7 cellular contexts compared by ENCODE assay signal in the genomic region with DNA sequence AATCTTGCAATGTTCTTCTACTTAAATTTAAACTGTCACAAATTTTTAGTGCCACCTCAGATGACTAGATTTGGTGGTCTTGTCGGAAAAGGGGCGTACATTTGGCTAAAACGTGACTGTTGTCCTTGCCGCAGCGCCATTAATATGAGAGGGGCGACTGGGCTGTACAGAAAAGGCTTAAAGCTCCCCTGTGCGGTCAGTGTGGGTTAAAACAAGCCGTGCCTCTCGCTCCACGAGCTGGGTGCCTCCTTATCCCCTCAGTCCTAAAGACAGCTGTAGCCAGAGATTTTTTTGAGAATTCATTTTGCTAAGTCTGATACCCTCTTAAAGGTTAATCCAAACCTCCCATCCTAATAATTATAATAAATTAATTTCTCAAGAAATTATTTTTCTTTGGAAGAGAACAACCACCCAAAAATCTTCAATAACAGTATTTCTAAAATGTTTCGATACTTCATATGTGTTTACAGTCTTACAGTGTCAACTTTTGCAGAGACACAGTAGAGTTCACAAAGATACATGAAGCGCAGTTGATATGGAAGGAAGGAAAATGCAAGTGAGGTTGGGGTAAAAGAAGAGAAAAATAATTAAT.
A peak's percentile ranks its signal among the peaks of the same experiment; 100 is the strongest.
DNase-seq lines count a peak whose midpoint lies in the region; ATAC-seq and TF ChIP-seq lines count a peak whose summit lies in the region.

No MANE protein-coding gene starts in this region.

- H3K27me3 Mint-ChIP-seq in HFFc6 (ENCODE audit: insufficient read depth), result peaks cover 22% of the 10 kb centered on the region

- peak overlapping the region; percentile 44; the same call in 1 of the 2 replicates for H3K4me3 Mint-ChIP-seq in HFFc6

- no peaks in the 10 kb centered on the region for H3K36me3 Mint-ChIP-seq in HFFc6 (ENCODE audit: low read depth)

- H3K4me1 Mint-ChIP-seq in HFFc6 (ENCODE audit: low read depth), result no peaks in the 10 kb centered on the region

- TF ChIP-seq CTCF in HFFc6 (IDR thresholded peaks at IDR 0.05), result peak; percentile 65

- H3K9me3 Mint-ChIP-seq in HFFc6, result no peaks in the 10 kb centered on the region

- DNase-seq in GM04504 (ENCODE audit: low read depth), result peak; percentile 8
- no peak for DNase-seq in HFFc6
- peak; percentile 42 for DNase-seq in NCI-H82 treated with DMSO at 0.1 percent for 48 hours (lab: John Stamatoyannopoulos, UW; ENCODE audit: unreplicated experiment)
- DNase-seq in dermis microvascular lymphatic vessel endothelial cell (ENCODE audit: low read depth in 2 of 2), result peak; percentile 12 to 56
- DNase-seq in midbrain (lab: John Stamatoyannopoulos, UW), result peak; percentile 38
- DNase-seq in SW 1271 (lab: John Stamatoyannopoulos, UW), result no peak

- ATAC-seq in HG03565 (IDR thresholded peaks at IDR 0.05; ENCODE audit: unreplicated experiment), result no peak

- H3K27ac Mint-ChIP-seq in HFFc6, result no peak overlapping the region

Comparison
In these comparisons a context has a peak if more than half of its experiments do, and no peak if none do; other contexts are left out.
1. DNase-seq: peak in GM04504 (single experiment), NCI-H82 treated with DMSO at 0.1 percent for 48 hours (single experiment), dermis microvascular lymphatic vessel endothelial cell (2 of 2) and midbrain (single experiment); none in HFFc6 (single experiment) and SW 1271 (0 of 2).